In the genomic region with DNA sequence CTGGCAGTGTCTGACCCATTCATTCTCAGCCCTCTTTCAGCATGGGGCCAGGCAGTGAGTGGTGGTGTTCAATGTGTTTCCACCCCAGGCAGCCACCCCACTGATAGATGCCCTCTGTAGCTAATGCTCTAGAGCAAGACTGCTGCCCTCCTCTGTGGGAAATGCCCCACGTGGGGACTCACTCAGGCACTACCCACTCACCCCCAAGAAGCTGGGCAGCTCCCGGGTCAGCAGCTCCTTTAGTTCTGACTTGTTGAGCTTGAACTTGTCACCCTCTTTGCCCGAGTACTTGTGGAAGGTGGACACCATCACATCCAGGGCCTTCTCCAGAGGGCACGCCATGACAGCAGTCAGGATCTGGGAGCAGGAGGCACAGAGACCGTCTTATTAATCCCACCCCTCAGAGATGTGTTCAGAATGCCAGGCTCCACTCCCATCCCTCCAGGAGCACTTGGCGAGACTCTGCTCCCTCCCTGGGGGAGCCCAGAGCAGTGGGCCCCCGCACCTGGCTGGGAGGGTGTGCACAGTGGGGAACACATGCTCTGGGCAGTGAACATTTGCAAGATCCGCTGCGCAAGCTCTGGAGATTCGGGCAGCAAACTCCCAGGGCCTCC, we compare ENCODE assay signal across 7 cellular contexts. TPM values are rescaled to one million over a fixed set of nuclear protein-coding genes. Genes with fewer than 3 reads are reported as not detected.
DNase-seq lines count a peak whose midpoint lies in the region; ATAC-seq and TF ChIP-seq lines count a peak whose summit lies in the region.

No MANE protein-coding gene starts in this region.

- H3K9ac ChIP-seq in iPS-20b (ENCODE audit: low read depth, low read length), result peak overlapping the region; percentile 24; the same call in 1 of the 2 replicates

- POLR2A ChIA-PET in activated CD4-positive, alpha-beta memory T cell treated with anti-CD3 and anti-CD28 coated beads, Interleukin-2, amount 10 ng/mL, durations not matched to agents 7 days and 5 days (lab: Charles Lee), result interaction anchor here (0.5 to 4.5 kb wide), 17 partner anchors 9 to 433 kb away, joined by 3 to 281 read pairs (median 5); a partner anchor contains a TSS

- H3K27ac Mint-ChIP-seq in activated CD4-positive, alpha-beta memory T cell treated with anti-CD3 and anti-CD28 coated beads, Interleukin-2, amount 10 ng/mL, durations not matched to agents 7 days and 5 days, result peak overlapping the region; percentile 98
- H3K27ac Mint-ChIP-seq in stimulated activated naive B cell treated with anti-CD40 and anti-IgM and Interleukin-4, amounts not matched to agents 10 μg/mL and 1 μg/mL and 100 μg/mL, for 72 hours, result peak overlapping the region; percentile 96

- CTCF ChIA-PET in activated CD4-positive, alpha-beta memory T cell treated with anti-CD3 and anti-CD28 coated beads, Interleukin-2, amount 10 ng/mL, durations not matched to agents 7 days and 5 days (lab: Charles Lee), result interaction anchor here (0.6 to 6.5 kb wide), 12 partner anchors 10 to 113 kb away, joined by 3 to 117 read pairs (median 7); a partner anchor contains a TSS

- H3K4me3 ChIP-seq in HFF-Myc (replicated peaks; ENCODE audit: low read depth, low read length) (peak overlapping the region; percentile 75), iPS-20b (ENCODE audit: low read length) (peak overlapping the region; percentile 12; the same call in 1 of the 2 replicates)

- no peaks in the 10 kb centered on the region for H3K9me3 ChIP-seq in iPS-20b (ENCODE audit: insufficient read depth, low read depth, low read length)

- H3K36me3 Mint-ChIP-seq in activated CD4-positive, alpha-beta memory T cell treated with anti-CD3 and anti-CD28 coated beads, Interleukin-2, amount 10 ng/mL, durations not matched to agents 7 days and 5 days (ENCODE audit: low read depth), result peaks cover 57% of the 10 kb centered on the region
- H3K36me3 Mint-ChIP-seq in stimulated activated naive B cell treated with anti-CD40 and anti-IgM and Interleukin-4, amounts not matched to agents 10 μg/mL and 1 μg/mL and 100 μg/mL, for 72 hours, result peaks cover 19 to 38% of the 10 kb centered on the region in 2 donors

- peaks cover 95% of the 10 kb centered on the region for H3K4me1 Mint-ChIP-seq in activated CD4-positive, alpha-beta memory T cell treated with anti-CD3 and anti-CD28 coated beads, Interleukin-2, amount 10 ng/mL, durations not matched to agents 7 days and 5 days
- H3K4me1 Mint-ChIP-seq in stimulated activated naive B cell treated with anti-CD40 and anti-IgM and Interleukin-4, amounts not matched to agents 10 μg/mL and 1 μg/mL and 100 μg/mL, for 72 hours, result peaks cover 58 to 75% of the 10 kb centered on the region in 2 donors

- peak overlapping the region; percentile 29 for H3K27ac ChIP-seq in iPS-20b (ENCODE audit: low read length)

- ATAC-seq in stimulated activated naive B cell treated with anti-CD40 and anti-IgM and Interleukin-4, amounts not matched to agents 10 μg/mL and 1 μg/mL and 100 μg/mL, for 72 hours (replicated peaks), result no peak
- no peak for ATAC-seq in HG03432 (IDR thresholded peaks at IDR 0.05; ENCODE audit: unreplicated experiment)

- peaks cover 17% of the 10 kb centered on the region; the same call in 1 of the 2 replicates for H3K4me1 ChIP-seq in iPS-20b (ENCODE audit: insufficient read depth, low read length)

- H3K9me3 Mint-ChIP-seq in activated CD4-positive, alpha-beta memory T cell treated with anti-CD3 and anti-CD28 coated beads, Interleukin-2, amount 10 ng/mL, durations not matched to agents 7 days and 5 days, result no peaks in the 10 kb centered on the region
- peaks cover 0 to 6% of the 10 kb centered on the region in 2 donors for H3K9me3 Mint-ChIP-seq in stimulated activated naive B cell treated with anti-CD40 and anti-IgM and Interleukin-4, amounts not matched to agents 10 μg/mL and 1 μg/mL and 100 μg/mL, for 72 hours

- H3K4me3 Mint-ChIP-seq in activated CD4-positive, alpha-beta memory T cell treated with anti-CD3 and anti-CD28 coated beads, Interleukin-2, amount 10 ng/mL, durations not matched to agents 7 days and 5 days, result peak overlapping the region; percentile 96
- H3K4me3 Mint-ChIP-seq in stimulated activated naive B cell treated with anti-CD40 and anti-IgM and Interleukin-4, amounts not matched to agents 10 μg/mL and 1 μg/mL and 100 μg/mL, for 72 hours, result peak overlapping the region; percentile 87 to 90

- no peaks in the 10 kb centered on the region for H3K27me3 Mint-ChIP-seq in activated CD4-positive, alpha-beta memory T cell treated with anti-CD3 and anti-CD28 coated beads, Interleukin-2, amount 10 ng/mL, durations not matched to agents 7 days and 5 days
- peaks cover 0 to 7% of the 10 kb centered on the region in 2 donors for H3K27me3 Mint-ChIP-seq in stimulated activated naive B cell treated with anti-CD40 and anti-IgM and Interleukin-4, amounts not matched to agents 10 μg/mL and 1 μg/mL and 100 μg/mL, for 72 hours

- H3K27me3 ChIP-seq in iPS-20b (ENCODE audit: insufficient read depth, low read length), result no peaks in the 10 kb centered on the region

- H3K36me3 ChIP-seq in iPS-20b (ENCODE audit: insufficient read depth, low read depth, low read length), result no peaks in the 10 kb centered on the region

- DNase-seq in HFF-Myc (ENCODE audit: extremely low read depth, low read depth) (no peak), NCI-H2081 (lab: John Stamatoyannopoulos, UW) (no peak), SHP77 (lab: John Stamatoyannopoulos, UW) (no peak)
- no peak for DNase-seq in activated CD4-positive, alpha-beta memory T cell treated with anti-CD3 and anti-CD28 coated beads, Interleukin-2, amount 10 ng/mL, durations not matched to agents 7 days and 5 days
- no peak for DNase-seq in stimulated activated naive B cell treated with anti-CD40 and anti-IgM and Interleukin-4, amounts not matched to agents 10 μg/mL and 1 μg/mL and 100 μg/mL, for 72 hours

- no peak for TF ChIP-seq CTCF in HFF-Myc (IDR thresholded peaks at IDR 0.05; ENCODE audit: low read depth, low read length, missing control alignments)

RNA-seq across cellular contexts. Expression of a gene that starts 1.0 kb away (rescaled TPM):
- 1,000 to 10,000 TPM; 1,297 to 1,322 TPM for total RNA-seq in activated CD4-positive, alpha-beta memory T cell treated with anti-CD3 and anti-CD28 coated beads, Interleukin-2, amount 10 ng/mL, durations not matched to agents 7 days and 5 days

RNA-seq across cellular contexts. Expression of a gene that starts 3.8 kb away (rescaled TPM):
- total RNA-seq in activated CD4-positive, alpha-beta memory T cell treated with anti-CD3 and anti-CD28 coated beads, Interleukin-2, amount 10 ng/mL, durations not matched to agents 7 days and 5 days, result 1 to 10 TPM; 2.2 to 4.7 TPM

RNA-seq across cellular contexts. Expression of a gene that starts 4.5 kb away (rescaled TPM):
- total RNA-seq in activated CD4-positive, alpha-beta memory T cell treated with anti-CD3 and anti-CD28 coated beads, Interleukin-2, amount 10 ng/mL, durations not matched to agents 7 days and 5 days, result not detected

RNA-seq across cellular contexts. Expression of a gene that starts 8.8 kb away (rescaled TPM):
- 100 to 1,000 TPM; 781 to 799 TPM for total RNA-seq in activated CD4-positive, alpha-beta memory T cell treated with anti-CD3 and anti-CD28 coated beads, Interleukin-2, amount 10 ng/mL, durations not matched to agents 7 days and 5 days

RNA-seq across cellular contexts. Expression of a gene that starts 21.1 kb away (rescaled TPM):
- 1 to 10 TPM in 1 of 2 experiments, under 1 TPM in 1; 0.85 to 1.2 TPM for total RNA-seq in activated CD4-positive, alpha-beta memory T cell treated with anti-CD3 and anti-CD28 coated beads, Interleukin-2, amount 10 ng/mL, durations not matched to agents 7 days and 5 days
